Comparison of ENCODE assay signal across 15 cellular contexts in the genomic region with DNA sequence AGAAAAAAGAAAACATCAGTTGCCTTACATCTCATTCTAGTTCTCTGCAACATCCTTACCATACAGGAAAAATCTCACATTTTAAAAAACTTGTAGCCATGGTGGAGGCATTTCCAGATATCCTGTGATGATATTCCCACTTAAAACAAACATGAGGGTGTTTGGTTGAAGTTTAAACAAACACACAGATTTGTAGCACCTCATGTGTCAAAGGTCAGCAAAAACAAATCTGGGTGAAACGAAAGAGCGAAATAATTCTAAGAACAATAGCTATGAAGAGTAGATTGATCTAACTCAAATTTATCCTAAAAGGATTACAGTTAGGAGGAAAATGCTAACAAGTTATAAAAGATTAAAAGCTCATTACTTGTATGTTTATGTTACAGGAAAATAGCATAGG.
A peak's percentile ranks its signal among the peaks of the same experiment; 100 is the strongest.
DNase-seq lines count a peak whose midpoint lies in the region; ATAC-seq, FAIRE-seq and TF ChIP-seq lines count a peak whose summit lies in the region.
"Had no signal": no experiment of that assay in that cellular context is flagged by ENCODE, and none has a peak within 500 bp of the region (broad histone marks: within the 10 kb centered on the region; RNA-seq: fewer than 3 reads in every experiment).

No MANE protein-coding gene starts in this region.

- no peak for ATAC-seq in A549
- ATAC-seq in HepG2, result no peak
- no peak for ATAC-seq in CD4-positive, alpha-beta T cell (ENCODE audit: poor library complexity)
- ATAC-seq: GM23338 had no signal

- TF ChIP-seq CTCF in A549 (IDR thresholded peaks at IDR 0.05) (no peak), PC-9 (conservative IDR thresholded peaks at IDR 0.05) (no peak), HepG2 (CRISPR knock-in tag; IDR thresholded peaks at IDR 0.05) (no peak), endothelial cell (IDR thresholded peaks at IDR 0.05; ENCODE audit: unreplicated experiment) (no peak), suprapubic skin (IDR thresholded peaks at IDR 0.05) (no peak)
- TF ChIP-seq CTCF in CD4-positive, alpha-beta T cell (IDR thresholded peaks at IDR 0.05), result no peak

- H4K20me1 ChIP-seq in PC-9 (ENCODE audit: insufficient read depth), result no peaks in the 10 kb centered on the region
- no peaks in the 10 kb centered on the region for H4K20me1 ChIP-seq in HepG2 (ENCODE audit: insufficient read depth, low read length)
- H4K20me1 ChIP-seq: BLaER1 treated with 17β-estradiol and CSF1 and Interleukin-3, amounts not matched to agents 10 nM and 100 nM had no signal

- POLR2A ChIA-PET in A549 (lab: Yijun Ruan, JAX) (no interaction called here), PC-9 (lab: Charles Lee; ENCODE audit: unreplicated experiment) (no interaction called here), HepG2 (lab: Yijun Ruan, JAX) (no interaction called here)
- POLR2A ChIA-PET in CD4-positive, alpha-beta T cell (lab: Charles Lee), result no interaction called here

- BruUV-seq in PC-9 (replicated peaks; lab: Mats Ljungman, UMichigan) (no TSS peak), HepG2 (replicated peaks; lab: Mats Ljungman, UMichigan) (no TSS peak)

- in situ Hi-C loops in HepG2 (cut with HindIII; ENCODE audit: extremely low pct_ligation_motif_present, low pct_unique_long_range_greater_than_20kb), result no loop called here

- TF ChIP-seq RAD21 in A549 (conservative IDR thresholded peaks at IDR 0.05 in 1 of 2, IDR thresholded peaks at IDR 0.05 in 1 of 2) (no peak), HepG2 (CRISPR knock-in tag; IDR thresholded peaks at IDR 0.05) (no peak)

- H3K27ac Mint-ChIP-seq in endothelial cell (ENCODE audit: unreplicated experiment), result no peak overlapping the region
- H3K27ac Mint-ChIP-seq in CD4-positive, alpha-beta T cell, result no peak overlapping the region
- H3K27ac Mint-ChIP-seq: B cell, GM23338, HFFc6 had no signal

- H3K4me1 ChIP-seq in A549, result peaks cover 7% of the 10 kb centered on the region; the same call in 2 of the 3 replicates
- H3K4me1 ChIP-seq in PC-9 (replicated peaks; ENCODE audit: insufficient read depth), result peaks cover 25% of the 10 kb centered on the region
- no peaks in the 10 kb centered on the region for H3K4me1 ChIP-seq in HepG2 (ENCODE audit: insufficient read depth, low read length)
- peaks cover 8% of the 10 kb centered on the region for H3K4me1 ChIP-seq in suprapubic skin

- intact Hi-C loops in PC-9 (cut with micrococcal nuclease; ENCODE audit: unreplicated experiment), result no loop called here
- intact Hi-C loops in HepG2 (cut with micrococcal nuclease; ENCODE audit: unreplicated experiment), result no loop called here
- intact Hi-C loops in CD4-positive, alpha-beta T cell (cut with DNase I, micrococcal nuclease), result no loop called here

- H3K36me3 ChIP-seq in PC-9 (ENCODE audit: low read depth) (no peaks in the 10 kb centered on the region), HepG2 (replicated peaks in 1 of 2; ENCODE audit: control insufficient read depth in 1 of 2, insufficient read depth in 2 of 2, low read length in 2 of 2) (no peaks in the 10 kb centered on the region), suprapubic skin (no peaks in the 10 kb centered on the region)
- H3K36me3 ChIP-seq: BLaER1 treated with 17β-estradiol and CSF1 and Interleukin-3, amounts not matched to agents 10 nM and 100 nM had no signal

- H3K9me2 ChIP-seq in PC-9 (ENCODE audit: insufficient read depth), result no peaks in the 10 kb centered on the region

- H3K4me3 ChIP-seq in A549 (no peak overlapping the region), PC-9 (0 out of 2 replicates have a peak overlapping the region, but pooled peaks have one; percentile 5), HepG2 (replicated peaks in 1 of 3; ENCODE audit: insufficient read depth in 1 of 3, low read depth in 2 of 3, low read length in 3 of 3) (no peak overlapping the region), suprapubic skin (no peak overlapping the region)
- H3K4me3 ChIP-seq: BLaER1 treated with 17β-estradiol and CSF1 and Interleukin-3, amounts not matched to agents 10 nM and 100 nM; GM23338 had no signal

- H3K27me3 Mint-ChIP-seq in endothelial cell (ENCODE audit: unreplicated experiment), result peaks cover 4% of the 10 kb centered on the region
- H3K27me3 Mint-ChIP-seq in CD4-positive, alpha-beta T cell, result peaks cover 5% of the 10 kb centered on the region

- DNase-seq in A549 (ENCODE audit: low read depth in 1 of 2, low spot score in 1 of 2) (no peak), PC-9 (no peak), epithelial cell of prostate (ENCODE audit: low read depth, low spot score) (no peak), HepG2 (ENCODE audit: low spot score) (no peak), endothelial cell (ENCODE audit: low spot score) (no peak), DMS53 treated with DMSO at 0.1 percent for 48 hours (lab: John Stamatoyannopoulos, UW; ENCODE audit: unreplicated experiment) (no peak), suprapubic skin (ENCODE audit: low spot score in 2 of 2) (no peak)
- no peak for DNase-seq in CD4-positive, alpha-beta T cell
- DNase-seq: 8988T, GF-D8, HCEC 1CT, HFFc6 had no signal

- H3K79me2 ChIP-seq in PC-9 (ENCODE audit: low read depth) (no peaks in the 10 kb centered on the region), HepG2 (ENCODE audit: insufficient read depth, low read length) (no peaks in the 10 kb centered on the region)

- peaks cover 18% of the 10 kb centered on the region for H3F3A ChIP-seq in PC-9 (ENCODE audit: insufficient read depth, low read depth)

- H3K9ac ChIP-seq in HepG2 (ENCODE audit: insufficient read depth, low read depth, low read length), result no peak overlapping the region
- H3K9ac ChIP-seq: BLaER1 treated with 17β-estradiol and CSF1 and Interleukin-3, amounts not matched to agents 10 nM and 100 nM had no signal

- H3K4me2 ChIP-seq in A549 (peak overlapping the region; percentile 20; the same call in 2 of the 3 replicates), PC-9 (peak overlapping the region; percentile 75), HepG2 (ENCODE audit: low read depth, low read length) (no peak overlapping the region)
- H3K4me2 ChIP-seq: BLaER1 treated with 17β-estradiol and CSF1 and Interleukin-3, amounts not matched to agents 10 nM and 100 nM; GM23338 had no signal

- no peak for TF ChIP-seq POLR2A in A549 (IDR thresholded peaks at IDR 0.05; ENCODE audit: low read length)
- no peak for TF ChIP-seq POLR2A in HepG2 (IDR thresholded peaks at IDR 0.05; ENCODE audit: insufficient read depth in 1 of 2, low read depth in 2 of 2, low read length in 2 of 2)
- no peak for TF ChIP-seq POLR2A in suprapubic skin (IDR thresholded peaks at IDR 0.05)

- H3K4me3 Mint-ChIP-seq in endothelial cell (ENCODE audit: unreplicated experiment), result no peak overlapping the region
- no peak overlapping the region for H3K4me3 Mint-ChIP-seq in CD4-positive, alpha-beta T cell
- H3K4me3 Mint-ChIP-seq: B cell, GM23338, HFFc6 had no signal

- H3K9me3 Mint-ChIP-seq in endothelial cell (ENCODE audit: unreplicated experiment), result no peaks in the 10 kb centered on the region
- H3K9me3 Mint-ChIP-seq in CD4-positive, alpha-beta T cell, result peaks cover 3% of the 10 kb centered on the region

- no peaks in the 10 kb centered on the region for H3K4me1 Mint-ChIP-seq in endothelial cell (ENCODE audit: unreplicated experiment)
- no peaks in the 10 kb centered on the region for H3K4me1 Mint-ChIP-seq in CD4-positive, alpha-beta T cell (ENCODE audit: low read depth)
- H3K4me1 Mint-ChIP-seq: B cell, GM23338 had no signal

- H3K27me3 ChIP-seq in PC-9 (ENCODE audit: insufficient read depth, low read depth) (no peaks in the 10 kb centered on the region), HepG2 (ENCODE audit: control insufficient read depth in 1 of 2, insufficient read depth in 2 of 2, low read length in 2 of 2) (no peaks in the 10 kb centered on the region), suprapubic skin (no peaks in the 10 kb centered on the region)
- H3K27me3 ChIP-seq in CD4-positive, alpha-beta T cell (ENCODE audit: control insufficient read depth, insufficient read depth, low read length), result no peaks in the 10 kb centered on the region
- H3K27me3 ChIP-seq: BLaER1 treated with 17β-estradiol and CSF1 and Interleukin-3, amounts not matched to agents 10 nM and 100 nM had no signal

- H3K9me3 ChIP-seq in A549, result peaks cover 13% of the 10 kb centered on the region; the same call in 2 of the 3 replicates
- no peaks in the 10 kb centered on the region for H3K9me3 ChIP-seq in PC-9 (ENCODE audit: insufficient read depth, low read depth)
- no peaks in the 10 kb centered on the region for H3K9me3 ChIP-seq in HepG2 (ENCODE audit: low read length)
- peaks cover 8% of the 10 kb centered on the region for H3K9me3 ChIP-seq in CD4-positive, alpha-beta T cell (ENCODE audit: control insufficient read depth, low read length)
- no peaks in the 10 kb centered on the region for H3K9me3 ChIP-seq in suprapubic skin

- no peak overlapping the region for H3K27ac ChIP-seq in A549
- peak overlapping the region; percentile 71 for H3K27ac ChIP-seq in PC-9
- H3K27ac ChIP-seq in epithelial cell of prostate, result peak overlapping the region; percentile 84
- no peak overlapping the region for H3K27ac ChIP-seq in HepG2 (ENCODE audit: extremely low read length, insufficient read depth, low read length)
- H3K27ac ChIP-seq in CD4-positive, alpha-beta T cell (ENCODE audit: low read depth, low read length), result no peak overlapping the region
- no peak overlapping the region for H3K27ac ChIP-seq in suprapubic skin
- H3K27ac ChIP-seq: BLaER1 treated with 17β-estradiol and CSF1 and Interleukin-3, amounts not matched to agents 10 nM and 100 nM had no signal

- 7% methylated on average over 2 of the region's 2 CpGs for WGBS in A549 (ENCODE audit: missing lambda C conversion rate)
- WGBS in HepG2 (ENCODE audit: low lambda C conversion rate), result 0% methylated on average over 2 of the region's 2 CpGs
- 86% methylated on average over 2 of the region's 2 CpGs for WGBS in suprapubic skin

- H2AFZ ChIP-seq in PC-9, result no peak overlapping the region
- H2AFZ ChIP-seq in HepG2 (ENCODE audit: low read length), result no peak overlapping the region
- H2AFZ ChIP-seq: GM23338 had no signal

- H3K36me3 Mint-ChIP-seq in endothelial cell (ENCODE audit: low read depth, unreplicated experiment), result no peaks in the 10 kb centered on the region
- H3K36me3 Mint-ChIP-seq in CD4-positive, alpha-beta T cell (ENCODE audit: low read depth), result no peaks in the 10 kb centered on the region

- no peak for FAIRE-seq in A549 (lab: Jason Lieb, UNC)
- FAIRE-seq in HepG2 (lab: Jason Lieb, UNC), result peak; percentile 32

- TF ChIP-seq EP300 in A549 (IDR thresholded peaks at IDR 0.05), result no peak
- TF ChIP-seq EP300 in HepG2 (IDR thresholded peaks at IDR 0.05; ENCODE audit: low read depth in 2 of 2, low read length in 2 of 2), result no peak
- no peak for TF ChIP-seq EP300 in HepG2 (CRISPR knock-in tag; IDR thresholded peaks at IDR 0.05; ENCODE audit: borderline replicate concordance)
- no peak for TF ChIP-seq EP300 in suprapubic skin (IDR thresholded peaks at IDR 0.05)

- CTCF ChIA-PET in A549 (lab: Yijun Ruan, JAX) (no interaction called here), PC-9 (lab: Charles Lee) (no interaction called here), HepG2 (lab: Yijun Ruan, JAX; ENCODE audit: low intra/inter-chr PET ratio, low total read pairs) (no interaction called here)
- CTCF ChIA-PET in CD4-positive, alpha-beta T cell (lab: Charles Lee), result no interaction called here

TF ChIP-seq in A549, 52 proteins besides CTCF, POLR2A, EP300 and RAD21 (continues in another document):
- TF ChIP-seq HOXB5 (CRISPR knock-in tag; IDR thresholded peaks at IDR 0.05) (no peak), BHLHE40 (IDR thresholded peaks at IDR 0.05; ENCODE audit: low read depth, low read length) (no peak)

TF ChIP-seq in HepG2, 621 proteins besides CTCF, POLR2A, EP300 and RAD21 (continues in another document):
- TF ChIP-seq GFI1 (CRISPR knock-in tag; IDR thresholded peaks at IDR 0.05; ENCODE audit: borderline replicate concordance), result peak; percentile 93

Comparison
In these comparisons a context has a peak if more than half of its experiments do, and no peak if none do; other contexts are left out.
1. H3K27ac ChIP-seq: peak in PC-9 (single experiment) and epithelial cell of prostate (single experiment); none in A549 (0 of 2), HepG2 (single experiment), CD4-positive, alpha-beta T cell (single experiment) and suprapubic skin (single experiment).